ENCODE assay signal across 12 cellular contexts in the genomic region with DNA sequence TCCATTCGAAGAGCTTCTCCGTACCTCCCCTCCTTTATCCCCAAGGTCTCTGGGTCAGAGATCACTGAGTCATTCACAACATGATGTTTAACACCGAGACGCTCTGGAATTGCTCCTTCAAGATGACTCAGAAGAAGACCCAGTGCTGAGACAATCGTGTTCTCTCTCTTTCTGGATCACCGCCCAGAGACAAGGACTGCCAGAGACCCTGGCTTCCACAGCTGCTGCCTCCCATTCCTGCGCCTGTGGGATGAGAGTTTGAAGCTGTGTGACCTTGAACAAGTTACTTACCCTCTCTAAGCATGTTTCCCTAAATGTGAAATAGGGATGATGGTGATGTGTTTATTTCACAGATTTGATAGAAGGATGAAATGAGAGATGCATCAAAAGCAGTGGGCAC. TPM values are rescaled to one million over a fixed set of nuclear protein-coding genes. Genes with fewer than 3 reads are reported as not detected.
"Had no signal": no experiment of that assay in that cellular context is flagged by ENCODE, and none has a peak within 500 bp of the region (broad histone marks: within the 10 kb centered on the region; RNA-seq: fewer than 3 reads in every experiment).

No MANE protein-coding gene starts in this region.

RNA-seq across cellular contexts. Expression of a gene that starts 38.8 kb away (rescaled TPM):
- total RNA-seq: activated CD4-positive, alpha-beta T cell treated with anti-CD3 and anti-CD28 coated beads, Interleukin-2, amount 10 ng/mL, durations not matched to agents 24 days and 14 days; activated CD8-positive, alpha-beta T cell treated with anti-CD3 and anti-CD28 coated beads, Interleukin-2, amount 10 ng/mL, durations not matched to agents 7 days and 5 days; breast epithelium; chondrocyte; endodermal cell; epithelial cell of proximal tubule; lung microvascular endothelial cell; osteocyte; pulmonary artery endothelial cell; sciatic nerve; ureter had no signal
- polyA plus RNA-seq: immature natural killer cell had no signal
